Comparison of ENCODE assay signal across 8 cellular contexts in genomic region chr13:41428155-41428554, GRCh38. TPM values are rescaled to one million over a fixed set of nuclear protein-coding genes. Genes with fewer than 3 reads are reported as not detected.
DNase-seq lines count a peak whose midpoint lies in the region; ATAC-seq and TF ChIP-seq lines count a peak whose summit lies in the region.

No MANE protein-coding gene starts in this region.

- H3K27ac Mint-ChIP-seq in HFFc6, result no peak overlapping the region
- no peak overlapping the region for H3K27ac Mint-ChIP-seq in activated T-helper 2 cell treated with anti-CD3 and anti-CD28 coated beads, Interferon-gamma antibody, Interleukin-2, Interleukin-4, amounts not matched to agents 10 μg/mL and 5 μg/mL and 100 μg/mL, durations not matched to agents 14 hours and 24 hours and 36 hours

- H3K36me3 Mint-ChIP-seq in HFFc6 (ENCODE audit: low read depth), result no peaks in the 10 kb centered on the region
- H3K36me3 Mint-ChIP-seq in activated T-helper 2 cell treated with anti-CD3 and anti-CD28 coated beads, Interferon-gamma antibody, Interleukin-2, Interleukin-4, amounts not matched to agents 10 μg/mL and 5 μg/mL and 100 μg/mL, durations not matched to agents 14 hours and 24 hours and 36 hours (ENCODE audit: low read depth), result no peaks in the 10 kb centered on the region

- H3K27me3 Mint-ChIP-seq in HFFc6 (ENCODE audit: insufficient read depth), result peaks cover 9% of the 10 kb centered on the region
- H3K27me3 Mint-ChIP-seq in activated T-helper 2 cell treated with anti-CD3 and anti-CD28 coated beads, Interferon-gamma antibody, Interleukin-2, Interleukin-4, amounts not matched to agents 10 μg/mL and 5 μg/mL and 100 μg/mL, durations not matched to agents 14 hours and 24 hours and 36 hours (ENCODE audit: low read depth), result no peaks in the 10 kb centered on the region

- no peaks in the 10 kb centered on the region; the same call in 1 of the 2 replicates for H3K9me3 Mint-ChIP-seq in HFFc6
- no peaks in the 10 kb centered on the region for H3K9me3 Mint-ChIP-seq in activated T-helper 2 cell treated with anti-CD3 and anti-CD28 coated beads, Interferon-gamma antibody, Interleukin-2, Interleukin-4, amounts not matched to agents 10 μg/mL and 5 μg/mL and 100 μg/mL, durations not matched to agents 14 hours and 24 hours and 36 hours

- ATAC-seq in HG02588 (IDR thresholded peaks at IDR 0.05; ENCODE audit: unreplicated experiment), result no peak
- no peak for ATAC-seq in HG03439 (IDR thresholded peaks at IDR 0.05; ENCODE audit: unreplicated experiment)

- no peak overlapping the region for H3K4me3 Mint-ChIP-seq in HFFc6
- peak overlapping the region; percentile 17 for H3K4me3 Mint-ChIP-seq in activated T-helper 2 cell treated with anti-CD3 and anti-CD28 coated beads, Interferon-gamma antibody, Interleukin-2, Interleukin-4, amounts not matched to agents 10 μg/mL and 5 μg/mL and 100 μg/mL, durations not matched to agents 14 hours and 24 hours and 36 hours (ENCODE audit: low read depth)

- peaks cover 7% of the 10 kb centered on the region for H3K4me1 Mint-ChIP-seq in HFFc6 (ENCODE audit: low read depth)
- peaks cover 4% of the 10 kb centered on the region for H3K4me1 Mint-ChIP-seq in activated T-helper 2 cell treated with anti-CD3 and anti-CD28 coated beads, Interferon-gamma antibody, Interleukin-2, Interleukin-4, amounts not matched to agents 10 μg/mL and 5 μg/mL and 100 μg/mL, durations not matched to agents 14 hours and 24 hours and 36 hours (ENCODE audit: low read depth)

- peak; percentile 37 for TF ChIP-seq CTCF in HFFc6 (IDR thresholded peaks at IDR 0.05)

- intact Hi-C loops in activated T-helper 2 cell treated with anti-CD3 and anti-CD28 coated beads, Interferon-gamma antibody, Interleukin-2, Interleukin-4, amounts not matched to agents 10 μg/mL and 5 μg/mL and 100 μg/mL, durations not matched to agents 14 hours and 24 hours and 36 hours (cut with micrococcal nuclease), result no loop called here
- intact Hi-C loops in posterior vena cava (cut with DNase I), result no loop called here

- DNase-seq in HFFc6 (no peak), hypothalamus (lab: John Stamatoyannopoulos, UW) (peak in 26 of 51 donors; percentile 1 to 65 (median 20)), posterior vena cava (ENCODE audit: low spot score) (no peak), NCI-H2081 treated with DMSO at 0.1 percent for 48 hours (lab: John Stamatoyannopoulos, UW) (no peak)
- DNase-seq in activated T-helper 2 cell treated with anti-CD3 and anti-CD28 coated beads, Interferon-gamma antibody, Interleukin-2, Interleukin-4, amounts not matched to agents 10 μg/mL and 5 μg/mL and 100 μg/mL, durations not matched to agents 14 hours and 24 hours and 36 hours (ENCODE audit: low spot score), result no peak
- peak; percentile 8 for DNase-seq in stimulated activated CD8-positive, alpha-beta memory T cell treated with anti-CD3 and anti-CD28 coated beads, Interleukin-12 subunit alpha, Interleukin-12 subunit beta, amount 100 ng/mL, for 24 hours (ENCODE audit: extremely low read depth)

RNA-seq across cellular contexts. Expression of gene RGCC, which starts 29.2 kb away (rescaled TPM):
- total RNA-seq in HFFc6 (2021; fragmentation: NEBNext Ultra II Directional; extraction: Animal tissue kit (Norgen Biotek cat#: 25700)), result under 1 TPM in 1 of 6 experiments, not detected in 5; 0.43 TPM
- total RNA-seq in activated T-helper 2 cell treated with anti-CD3 and anti-CD28 coated beads, Interferon-gamma antibody, Interleukin-2, Interleukin-4, amounts not matched to agents 10 μg/mL and 5 μg/mL and 100 μg/mL, durations not matched to agents 14 hours and 24 hours and 36 hours, result 76.5 and 79.3 TPM in 2 replicates
- 10 to 100 TPM; 29.6 to 68.3 TPM for total RNA-seq in posterior vena cava

Comparison
In these comparisons a context has a peak if more than half of its experiments do, and no peak if none do; other contexts are left out.
1. DNase-seq: peak in hypothalamus (26 of 51) and stimulated activated CD8-positive, alpha-beta memory T cell treated with anti-CD3 and anti-CD28 coated beads, Interleukin-12 subunit alpha, Interleukin-12 subunit beta, amount 100 ng/mL, for 24 hours (single experiment); none in HFFc6 (single experiment), activated T-helper 2 cell treated with anti-CD3 and anti-CD28 coated beads, Interferon-gamma antibody, Interleukin-2, Interleukin-4, amounts not matched to agents 10 μg/mL and 5 μg/mL and 100 μg/mL, durations not matched to agents 14 hours and 24 hours and 36 hours (single experiment), posterior vena cava (single experiment) and NCI-H2081 treated with DMSO at 0.1 percent for 48 hours (single experiment).
2. RNA of gene RGCC, which starts 29.2 kb away (total RNA-seq): 76.5 to 79.3 TPM in activated T-helper 2 cell treated with anti-CD3 and anti-CD28 coated beads, Interferon-gamma antibody, Interleukin-2, Interleukin-4, amounts not matched to agents 10 μg/mL and 5 μg/mL and 100 μg/mL, durations not matched to agents 14 hours and 24 hours and 36 hours and 29.6 to 68.3 TPM in posterior vena cava; 0.43 TPM in HFFc6; every median in the first group is over 10 times any median in the second.